Comparison of ENCODE assay signal across 8 cellular contexts in the genomic region with DNA sequence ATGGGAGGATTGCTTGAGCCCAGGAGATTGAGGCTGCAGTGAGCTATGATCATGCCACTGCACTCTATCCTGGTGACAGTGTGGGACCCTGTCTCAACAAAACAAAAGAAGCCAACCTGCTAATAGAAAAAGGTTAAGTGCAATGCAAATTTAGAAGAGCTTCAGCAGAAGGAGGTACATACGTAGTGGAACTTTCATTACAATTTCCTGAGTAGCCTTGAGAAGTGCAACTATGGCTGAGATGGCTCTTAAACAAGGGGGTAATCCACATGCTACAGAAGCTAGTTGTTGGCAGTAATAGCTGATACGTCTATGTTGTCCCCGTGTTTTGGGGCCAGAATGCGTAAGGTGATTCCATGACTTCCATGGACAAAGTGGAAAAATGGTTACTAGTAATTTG.
"Had no signal": no experiment of that assay in that cellular context is flagged by ENCODE, and none has a peak within 500 bp of the region (broad histone marks: within the 10 kb centered on the region; RNA-seq: fewer than 3 reads in every experiment).

No MANE protein-coding gene starts in this region.

- H3K4me3 ChIP-seq: GM23338, HAP-1 had no signal

- H3K4me2 ChIP-seq: GM23338, KMS-11 had no signal

- H3K9ac ChIP-seq: KMS-11 had no signal

- ATAC-seq: GM23338, HCT116 had no signal

- H3K36me3 ChIP-seq: HAP-1 had no signal

- H3K27ac ChIP-seq: KMS-11 had no signal

- H3K4me1 ChIP-seq: HAP-1 had no signal

- DNase-seq: H7, HFFc6, Karpas-422, KBM-7 had no signal

- H2AFZ ChIP-seq: GM23338 had no signal
